26 cellular contexts compared by ENCODE assay signal in genomic region chr4:23105759-23106370, GRCh38.
"Had no signal": no experiment of that assay in that cellular context is flagged by ENCODE, and none has a peak within 500 bp of the region (broad histone marks: within the 10 kb centered on the region; RNA-seq: fewer than 3 reads in every experiment).

No MANE protein-coding gene starts in this region.

- H3K36me3 Mint-ChIP-seq: immature natural killer cell; neural progenitor cell; stimulated activated memory B cell treated with anti-CD40 and anti-IgM and Interleukin-4, amounts not matched to agents 10 μg/mL and 1 μg/mL and 100 μg/mL, for 72 hours had no signal

- H3K36me3 ChIP-seq: esophagus muscularis mucosa, gastroesophageal sphincter, neural progenitor cell, ovary, spleen, tibial artery, upper lobe of left lung, uterus had no signal

- H3K4me1 ChIP-seq: esophagus muscularis mucosa, gastroesophageal sphincter, neural progenitor cell, spleen, tibial artery, upper lobe of left lung, uterus had no signal

- H3K27me3 Mint-ChIP-seq: natural killer cell treated with Interleukin-12 subunit alpha and Interleukin-12 subunit beta and Interleukin-15 and Interleukin-18, amount 100 ng/mL, for 72 hours; stimulated activated memory B cell treated with anti-CD40 and anti-IgM and Interleukin-4, amounts not matched to agents 10 μg/mL and 1 μg/mL and 100 μg/mL, for 72 hours; stimulated activated naive CD8-positive, alpha-beta T cell treated with anti-CD3 and anti-CD28 coated beads, Interleukin-15, Interleukin-2, amounts not matched to agents 100 ng/mL and 50 ng/mL, for 24 hours had no signal

- H3K27me3 ChIP-seq: dorsolateral prefrontal cortex, esophagus muscularis mucosa, gastroesophageal sphincter, neural progenitor cell, spleen, tibial artery, upper lobe of left lung, uterus had no signal

- H3K9me3 Mint-ChIP-seq: stimulated activated naive CD8-positive, alpha-beta T cell treated with anti-CD3 and anti-CD28 coated beads, Interleukin-15, Interleukin-2, amounts not matched to agents 100 ng/mL and 50 ng/mL, for 24 hours had no signal

- H3K27ac ChIP-seq: dorsolateral prefrontal cortex, epithelial cell of prostate, esophagus muscularis mucosa, gastroesophageal sphincter, neural progenitor cell, ovary, spleen, tibial artery, upper lobe of left lung, uterus had no signal

- H3K27ac Mint-ChIP-seq: immature natural killer cell; natural killer cell treated with Interleukin-12 subunit alpha and Interleukin-12 subunit beta and Interleukin-15 and Interleukin-18, amount 100 ng/mL, for 72 hours; neural progenitor cell; stimulated activated memory B cell treated with anti-CD40 and anti-IgM and Interleukin-4, amounts not matched to agents 10 μg/mL and 1 μg/mL and 100 μg/mL, for 72 hours; stimulated activated naive CD8-positive, alpha-beta T cell treated with anti-CD3 and anti-CD28 coated beads, Interleukin-15, Interleukin-2, amounts not matched to agents 100 ng/mL and 50 ng/mL, for 24 hours had no signal

- H3K9me3 ChIP-seq: esophagus muscularis mucosa, gastroesophageal sphincter, ovary, spleen, tibial artery, upper lobe of left lung, uterus had no signal

- ATAC-seq: gastroesophageal sphincter; left ventricle myocardium superior; natural killer cell treated with Interleukin-12 subunit alpha and Interleukin-12 subunit beta and Interleukin-15 and Interleukin-18, amount 100 ng/mL, for 72 hours; stimulated activated memory B cell treated with anti-CD40 and anti-IgM and Interleukin-4, amounts not matched to agents 10 μg/mL and 1 μg/mL and 100 μg/mL, for 72 hours had no signal

- H3K4me3 Mint-ChIP-seq: immature natural killer cell; natural killer cell treated with Interleukin-12 subunit alpha and Interleukin-12 subunit beta and Interleukin-15 and Interleukin-18, amount 100 ng/mL, for 72 hours; neural progenitor cell; stimulated activated memory B cell treated with anti-CD40 and anti-IgM and Interleukin-4, amounts not matched to agents 10 μg/mL and 1 μg/mL and 100 μg/mL, for 72 hours; stimulated activated naive CD8-positive, alpha-beta T cell treated with anti-CD3 and anti-CD28 coated beads, Interleukin-15, Interleukin-2, amounts not matched to agents 100 ng/mL and 50 ng/mL, for 24 hours had no signal

- H3K4me3 ChIP-seq: dorsolateral prefrontal cortex, esophagus muscularis mucosa, gastroesophageal sphincter, lung, neural progenitor cell, ovary, spleen, tibial artery, upper lobe of left lung, uterus had no signal

- H3K4me1 Mint-ChIP-seq: immature natural killer cell; neural progenitor cell; stimulated activated memory B cell treated with anti-CD40 and anti-IgM and Interleukin-4, amounts not matched to agents 10 μg/mL and 1 μg/mL and 100 μg/mL, for 72 hours had no signal

- DNase-seq: cortex of kidney; dorsolateral prefrontal cortex; effector CD8-positive, alpha-beta T cell; glutamatergic neuron; immature natural killer cell; left cardiac atrium; left ventricle myocardium superior; mesenchymal stem cell; midbrain; ovary; right cardiac atrium; spleen; stimulated activated CD4-positive, alpha-beta T cell treated with anti-CD3 and anti-CD28 coated beads, Interleukin-15, amount 100 ng/mL, for 24 hours; stimulated activated CD4-positive, alpha-beta T cell treated with anti-CD3 and anti-CD28 coated beads, Interleukin-1b, Interleukin-23, amount 100 ng/mL, for 48 hours; stimulated activated CD4-positive, alpha-beta T cell treated with anti-CD3 and anti-CD28 coated beads, Interleukin-4, amount 100 ng/mL, for 24 hours; tibial artery; upper lobe of left lung; uterus had no signal
